In the genomic region with DNA sequence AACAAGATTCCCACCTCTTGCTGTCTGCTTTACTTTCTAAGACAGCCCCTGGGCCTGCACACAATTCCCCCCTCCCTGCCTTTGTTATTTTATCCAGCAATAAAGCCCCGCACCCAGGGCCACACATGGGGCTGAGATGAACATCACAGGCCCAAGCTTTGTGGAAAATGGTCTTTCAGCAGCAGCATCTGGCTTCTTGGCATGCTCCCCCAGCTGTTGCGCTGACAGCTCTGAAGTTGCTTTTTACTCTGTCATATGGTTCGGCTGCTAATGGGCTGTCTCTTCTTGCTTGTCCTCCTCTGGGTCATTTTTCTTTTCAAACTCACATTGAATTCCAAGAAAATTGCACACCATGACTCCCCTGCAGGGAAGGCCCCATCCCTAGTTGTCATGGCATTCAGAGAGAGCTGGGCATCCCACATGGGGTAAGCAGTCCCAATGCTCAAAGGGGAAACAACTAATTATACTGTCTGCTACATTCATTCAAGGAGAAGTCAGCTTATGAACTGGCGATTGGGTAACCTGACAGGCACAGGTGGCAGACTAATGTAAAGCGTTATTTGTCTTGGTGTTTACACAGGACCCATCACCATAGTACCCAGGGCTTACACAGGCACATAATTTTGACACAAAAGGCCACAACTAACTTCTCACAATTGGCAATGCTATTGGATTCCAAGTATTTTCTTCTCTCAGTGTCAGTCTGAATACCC, we compare ENCODE assay signal across 23 cellular contexts.
DNase-seq lines count a peak whose midpoint lies in the region; ATAC-seq and TF ChIP-seq lines count a peak whose summit lies in the region.
"Had no signal": no experiment of that assay in that cellular context is flagged by ENCODE, and none has a peak within 500 bp of the region (broad histone marks: within the 10 kb centered on the region; RNA-seq: fewer than 3 reads in every experiment).

No MANE protein-coding gene starts in this region.

- H3K27me3 ChIP-seq in hepatocyte = no peaks in the 10 kb centered on the region
- no peaks in the 10 kb centered on the region for H3K27me3 ChIP-seq in Karpas-422 (ENCODE audit: low read length)
- H3K27me3 ChIP-seq: MG63, suprapubic skin had no signal

- no peak for ATAC-seq in HG03571 (IDR thresholded peaks at IDR 0.05; ENCODE audit: unreplicated experiment)
- ATAC-seq: activated CD4-positive, alpha-beta T cell treated with anti-CD3 and anti-CD28 coated beads for 36 hours; GM12878; naive thymus-derived CD8-positive, alpha-beta T cell; stimulated activated memory B cell treated with anti-CD40 and anti-IgM and Interleukin-4, amounts not matched to agents 10 μg/mL and 1 μg/mL and 100 μg/mL, for 72 hours had no signal

- H3K9ac ChIP-seq in Karpas-422 (ENCODE audit: low read length) = no peak overlapping the region
- H3K9ac ChIP-seq: parathyroid adenoma had no signal

- H3K36me3 ChIP-seq in hepatocyte (replicated peaks; ENCODE audit: insufficient read depth, low read depth) (no peaks in the 10 kb centered on the region), Karpas-422 (ENCODE audit: insufficient read depth, low read length) (no peaks in the 10 kb centered on the region)
- H3K36me3 ChIP-seq: MG63, suprapubic skin had no signal

- H3K79me2 ChIP-seq in hepatocyte = no peaks in the 10 kb centered on the region
- H3K79me2 ChIP-seq in Karpas-422 (ENCODE audit: low read length) = no peaks in the 10 kb centered on the region
- H3K79me2 ChIP-seq: parathyroid adenoma had no signal

- no peaks in the 10 kb centered on the region for H3K9me2 ChIP-seq in hepatocyte (replicated peaks; ENCODE audit: insufficient read depth)
- no peaks in the 10 kb centered on the region for H3K9me2 ChIP-seq in Karpas-422 (replicated peaks; ENCODE audit: insufficient read depth, low read length)

- H3K27ac ChIP-seq in hepatocyte (peak overlapping the region; percentile 12), Karpas-422 (ENCODE audit: low read length) (no peak overlapping the region)
- H3K27ac ChIP-seq: parathyroid adenoma, PC-9, suprapubic skin had no signal

- H3K4me1 ChIP-seq in hepatocyte (ENCODE audit: insufficient read depth) = peaks cover 6% of the 10 kb centered on the region
- peaks cover 4% of the 10 kb centered on the region for H3K4me1 ChIP-seq in Karpas-422 (ENCODE audit: low read length)
- H3K4me1 ChIP-seq: parathyroid adenoma, suprapubic skin had no signal

- 77% methylated on average over 5 of the region's 5 CpGs for WGBS in hepatocyte (ENCODE audit: low lambda C conversion rate, missing lambda C conversion rate)

- H3K9me3 ChIP-seq in hepatocyte (ENCODE audit: low read depth) (no peaks in the 10 kb centered on the region), Karpas-422 (ENCODE audit: low read length) (no peaks in the 10 kb centered on the region)
- H3K9me3 ChIP-seq: MG63, suprapubic skin had no signal

- H3K4me3 ChIP-seq in AG10803 (ENCODE audit: low read length) (no peak overlapping the region), hepatocyte (no peak overlapping the region), Karpas-422 (ENCODE audit: low read length) (no peak overlapping the region)
- H3K4me3 ChIP-seq: GM12878, MG63, PC-9, suprapubic skin had no signal

- no peaks in the 10 kb centered on the region for H4K20me1 ChIP-seq in hepatocyte (ENCODE audit: insufficient read depth, poor library complexity, severe bottlenecking)
- H4K20me1 ChIP-seq in Karpas-422 (ENCODE audit: insufficient read depth, low read depth, low read length) = no peaks in the 10 kb centered on the region

- no peak for TF ChIP-seq CTCF in AG10803 (conservative IDR thresholded peaks at IDR 0.05; ENCODE audit: low read length)
- TF ChIP-seq CTCF in hepatocyte (IDR thresholded peaks at IDR 0.05; ENCODE audit: poor library complexity) = no peak

- DNase-seq in AG10803 (ENCODE audit: low read depth) (peak; percentile 31), DMS 273 treated with DMSO at 0.1 percent for 48 hours (lab: John Stamatoyannopoulos, UW) (peak; percentile 48), NCI-H748 (lab: John Stamatoyannopoulos, UW; ENCODE audit: unreplicated experiment) (peak; percentile 86), hepatocyte (ENCODE audit: low spot score) (no peak), cortex of kidney (lab: John Stamatoyannopoulos, UW) (no peak), Karpas-422 (no peak)
- DNase-seq: activated CD4-positive, alpha-beta T cell treated with anti-CD3 and anti-CD28 coated beads for 36 hours; activated naive CD4-positive, alpha-beta T cell treated with Interleukin-2 at 50 U/mL for 16 hours; activated T-cell treated with anti-CD3 and anti-CD28 coated beads, Interleukin-2, amount 50 U/mL, for 48 hours; amniotic stem cell; DMS79; HCEC 1CT; MG63; naive thymus-derived CD8-positive, alpha-beta T cell; NCI-H2029 treated with DMSO at 0.1 percent for 48 hours; PC-9; SIG-M5; T-helper 1 cell had no signal

- H2AFZ ChIP-seq in hepatocyte = no peak overlapping the region
- no peak overlapping the region for H2AFZ ChIP-seq in Karpas-422 (ENCODE audit: low read length)
- H2AFZ ChIP-seq: parathyroid adenoma, PC-9 had no signal

- H3K4me2 ChIP-seq in hepatocyte = no peak overlapping the region
- H3K4me2 ChIP-seq in Karpas-422 (ENCODE audit: low read depth, low read length, poor library complexity, severe bottlenecking) = no peak overlapping the region
- H3K4me2 ChIP-seq: PC-9 had no signal

Comparison
In these comparisons a context has a peak if more than half of its experiments do, and no peak if none do; other contexts are left out.
1. DNase-seq: peak in AG10803 (single experiment), DMS 273 treated with DMSO at 0.1 percent for 48 hours (single experiment) and NCI-H748 (single experiment); none in hepatocyte (single experiment), cortex of kidney (single experiment) and Karpas-422 (single experiment).